Comparison of ENCODE assay signal across 8 cellular contexts in the genomic region with DNA sequence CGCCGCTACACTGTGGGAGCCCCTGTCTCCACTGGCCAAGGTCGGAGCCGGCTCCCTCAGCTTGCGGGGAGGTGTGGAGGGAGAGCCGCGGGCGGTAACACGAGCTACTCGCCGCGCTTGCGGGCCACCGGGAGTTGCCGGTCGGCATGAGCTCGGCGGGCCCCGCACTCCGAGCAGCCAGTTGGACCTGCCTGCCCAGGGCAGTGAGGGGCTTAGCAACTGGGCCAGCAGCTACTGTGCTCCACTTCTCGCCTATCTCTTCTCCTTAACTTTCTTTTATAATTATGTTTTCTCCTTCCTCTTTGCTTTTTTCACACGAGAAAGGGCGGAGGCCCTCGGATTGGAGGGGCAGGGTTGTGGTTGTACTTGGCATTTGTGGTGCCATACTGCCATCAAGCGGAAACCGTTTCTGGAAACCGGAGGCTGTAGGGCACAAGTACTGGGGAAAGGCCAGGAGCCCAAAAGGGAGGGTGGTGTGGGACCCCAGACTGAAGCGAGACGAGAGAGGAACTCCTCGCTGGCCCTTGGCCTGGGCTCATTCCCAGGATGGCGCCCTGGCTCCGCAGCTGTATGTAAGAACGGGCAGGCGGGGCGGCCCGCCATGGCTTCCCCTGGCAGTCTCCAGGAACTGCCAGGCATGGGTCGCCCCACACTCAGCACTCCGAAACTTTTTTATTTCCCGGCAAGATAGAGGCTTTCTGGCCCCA. TPM values are rescaled to one million over a fixed set of nuclear protein-coding genes. Genes with fewer than 3 reads are reported as not detected.
A peak's percentile ranks its signal among the peaks of the same experiment; 100 is the strongest.
DNase-seq lines count a peak whose midpoint lies in the region; ATAC-seq and TF ChIP-seq lines count a peak whose summit lies in the region.
"Not testable (repeated sequence)": the region's sequence is repeated elsewhere in the genome, so short reads cannot be mapped to it uniquely, and the experiment has no call there.

No MANE protein-coding gene starts in this region.

- H3K9ac ChIP-seq in neuronal stem cell (ENCODE audit: low read depth, low read length, poor library complexity) = not testable (repeated sequence)

- not testable (repeated sequence) for H3K4me3 Mint-ChIP-seq in type B pancreatic cell

- not testable (repeated sequence) for H3K4me1 Mint-ChIP-seq in type B pancreatic cell (ENCODE audit: unreplicated experiment)

- H3K4me1 ChIP-seq in neuronal stem cell (ENCODE audit: control insufficient read depth in 2 of 2, insufficient read depth in 1 of 2, low read depth in 1 of 2, low read length in 2 of 2) = not testable (repeated sequence)

- H2BK120ac ChIP-seq in neuronal stem cell (ENCODE audit: low read depth, low read length) = not testable (repeated sequence)

- DNase-seq in dorsolateral prefrontal cortex; kidney epithelial cell (ENCODE audit: low read depth); neuronal stem cell (ENCODE audit: low spot score): not testable (repeated sequence)
- peak; percentile 59 for DNase-seq in type B pancreatic cell (ENCODE audit: extremely low spot score, unreplicated experiment)

- H3K27ac ChIP-seq in dorsolateral prefrontal cortex = peak overlapping the region in 44 of 59 donors; percentile 10 to 100 (median 74)
- not testable (repeated sequence) for H3K27ac ChIP-seq in neuronal stem cell (replicated peaks; ENCODE audit: low read length)

- not testable (repeated sequence) for H2BK5ac ChIP-seq in neuronal stem cell (ENCODE audit: low read length)

- H3K9me3 Mint-ChIP-seq in type B pancreatic cell = not testable (repeated sequence)

- H4K91ac ChIP-seq in neuronal stem cell (ENCODE audit: low read depth, low read length, poor library complexity) = not testable (repeated sequence)

- H3K4me2 ChIP-seq in neuronal stem cell (ENCODE audit: insufficient read depth, low read length, poor library complexity, severe bottlenecking) = not testable (repeated sequence)

- not testable (repeated sequence) for H3K9me3 ChIP-seq in neuronal stem cell (replicated peaks in 1 of 2; ENCODE audit: control insufficient read depth in 2 of 2, insufficient read depth in 1 of 2, low read depth in 1 of 2, low read length in 2 of 2)

- no CpG with 5 or more reads among the region's 39 CpGs for WGBS in neuronal stem cell (ENCODE audit: extremely low coverage in 2 of 2, insufficient read length in 2 of 2, insufficient replicate concordance in 1 of 2), 2 donors

- not testable (repeated sequence) for H2BK12ac ChIP-seq in neuronal stem cell (ENCODE audit: low read length)

- H3K27ac Mint-ChIP-seq in type B pancreatic cell = not testable (repeated sequence)

- not testable (repeated sequence) for H3K27me3 Mint-ChIP-seq in type B pancreatic cell

- not testable (repeated sequence) for H3K14ac ChIP-seq in neuronal stem cell (ENCODE audit: low read length)

- H3K27me3 ChIP-seq in dorsolateral prefrontal cortex; kidney epithelial cell (ENCODE audit: control insufficient read depth, insufficient read depth, low read length); neuronal stem cell (ENCODE audit: control insufficient read depth in 3 of 3, insufficient read depth in 3 of 3, low read depth in 1 of 3, low read length in 3 of 3): not testable (repeated sequence)

- not testable (repeated sequence) for H3K79me1 ChIP-seq in neuronal stem cell (ENCODE audit: low read depth, low read length)

- intact Hi-C loops in dorsolateral prefrontal cortex (cut with DNase I) = loop anchor here in 1 of 2 donors (10.0 kb wide), 1 partner anchor 1603 kb away; no protein-coding TSS in a partner anchor

- H3K4ac ChIP-seq in neuronal stem cell (ENCODE audit: low read length) = not testable (repeated sequence)

- not testable (repeated sequence) for H2BK15ac ChIP-seq in neuronal stem cell (ENCODE audit: low read length)

- TF ChIP-seq CTCF in WI38 (IDR thresholded peaks at IDR 0.05; ENCODE audit: low read depth, low read length); kidney epithelial cell (IDR thresholded peaks at IDR 0.05; ENCODE audit: insufficient read depth, low read length, poor library complexity, severe bottlenecking); type B pancreatic cell (conservative IDR thresholded peaks at IDR 0.05): not testable (repeated sequence)
- TF ChIP-seq CTCF in dorsolateral prefrontal cortex (IDR thresholded peaks at IDR 0.05 in 54 of 56, conservative IDR thresholded peaks at IDR 0.05 in 2 of 56; ENCODE audit: low read depth in 1 of 56, partially characterized antibody in 56 of 56) = peak in 5 of 56 donors; percentile 7 to 20 (median 16)

- H2AK5ac ChIP-seq in neuronal stem cell (ENCODE audit: low read depth, low read length) = not testable (repeated sequence)

- not testable (repeated sequence) for H3K18ac ChIP-seq in neuronal stem cell (ENCODE audit: low read length)

- peak overlapping the region; percentile 40 for H2AFZ ChIP-seq in neuronal stem cell (ENCODE audit: low read length)

- H3K23ac ChIP-seq in neuronal stem cell (ENCODE audit: low read depth, low read length, poor library complexity) = not testable (repeated sequence)

- H3K36me3 ChIP-seq in kidney epithelial cell (ENCODE audit: control insufficient read depth, insufficient read depth, low read length) = not testable (repeated sequence)
- peaks cover 0 to 16% of the 10 kb centered on the region in 2 donors for H3K36me3 ChIP-seq in neuronal stem cell (replicated peaks in 1 of 2; ENCODE audit: control insufficient read depth in 2 of 2, insufficient read depth in 2 of 2, low read length in 2 of 2)

- not testable (repeated sequence) for H4K8ac ChIP-seq in neuronal stem cell (ENCODE audit: low read depth, low read length)

- peak overlapping the region; percentile 45 for H3K4me3 ChIP-seq in WI38 (ENCODE audit: low read depth, low read length)
- H3K4me3 ChIP-seq in dorsolateral prefrontal cortex = peak overlapping the region in 47 of 59 donors; percentile 34 to 79 (median 64)
- peak overlapping the region; percentile 34 for H3K4me3 ChIP-seq in kidney epithelial cell (ENCODE audit: low read depth, low read length)
- peak overlapping the region in 1 of 2 donors; percentile 37 for H3K4me3 ChIP-seq in neuronal stem cell (ENCODE audit: low read length in 2 of 2)

- H3K36me3 Mint-ChIP-seq in type B pancreatic cell = peaks cover 12% of the 10 kb centered on the region

- ATAC-seq in GM18502 (IDR thresholded peaks at IDR 0.05; ENCODE audit: poor library complexity, unreplicated experiment) (peak; percentile 35), GM21526 (IDR thresholded peaks at IDR 0.05; ENCODE audit: low FRiP score, unreplicated experiment) (peak; percentile 24), HG03342 (IDR thresholded peaks at IDR 0.05; ENCODE audit: unreplicated experiment) (peak; percentile 32)

RNA-seq across cellular contexts. Expression of a gene that starts 38.5 kb away (rescaled TPM):
- total RNA-seq in dorsolateral prefrontal cortex (10 to 100 TPM; 17.2 to 46.9 (median 34.2) TPM), kidney epithelial cell (17.0 and 21.5 TPM in 2 replicates), type B pancreatic cell (ENCODE audit: low replicate concordance) (52.5 and 55.1 TPM in 2 replicates)
- polyA plus RNA-seq in neuronal stem cell (2013, experiment 1 of 2) = 113 TPM
- polyA plus RNA-seq in neuronal stem cell (2013, experiment 2 of 2) = 111 TPM
